Comparison of ENCODE assay signal across 17 cellular contexts in the genomic region with DNA sequence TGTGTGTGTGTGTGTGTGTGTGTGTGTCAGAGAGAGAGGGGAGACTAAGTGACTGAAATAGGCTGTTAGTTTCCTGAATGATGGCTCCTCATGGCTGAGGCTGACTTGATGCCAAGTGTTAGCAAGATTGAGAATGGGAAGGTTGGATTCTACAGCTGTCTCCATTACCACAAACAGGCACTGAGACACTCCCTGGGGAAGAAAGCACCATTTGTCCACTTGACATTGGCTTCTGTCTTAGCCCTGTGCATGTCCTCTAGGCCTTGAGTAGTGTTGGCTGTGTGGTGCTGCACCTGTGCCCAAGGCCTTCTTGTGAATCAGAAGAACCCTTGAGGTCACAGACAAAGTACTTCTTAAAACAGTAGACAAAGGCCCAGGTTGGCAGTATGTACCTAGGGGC.
"Had no signal": no experiment of that assay in that cellular context is flagged by ENCODE, and none has a peak within 500 bp of the region (broad histone marks: within the 10 kb centered on the region; RNA-seq: fewer than 3 reads in every experiment).

No MANE protein-coding gene starts in this region.

- H3K27ac Mint-ChIP-seq: activated CD4-positive, alpha-beta memory T cell treated with anti-CD3 and anti-CD28 coated beads for 36 hours; activated CD4-positive, alpha-beta T cell treated with anti-CD3 and anti-CD28 coated beads for 36 hours; activated CD8-positive, alpha-beta memory T cell treated with anti-CD3 and anti-CD28 coated beads, Interleukin-2, amount 10 ng/mL, durations not matched to agents 7 days and 5 days; activated naive CD4-positive, alpha-beta T cell treated with anti-CD3 and anti-CD28 coated beads, Interleukin-2, amount 10 ng/mL, durations not matched to agents 7 days and 5 days; activated T-helper 2 cell treated with anti-CD3 and anti-CD28 coated beads, Interferon-gamma antibody, Interleukin-2, Interleukin-4, amounts not matched to agents 10 μg/mL and 5 μg/mL and 100 μg/mL, durations not matched to agents 14 hours and 24 hours and 36 hours; effector memory CD8-positive, alpha-beta T cell; naive B cell had no signal

- DNase-seq: activated CD4-positive, alpha-beta memory T cell treated with anti-CD3 and anti-CD28 coated beads for 36 hours; activated CD4-positive, alpha-beta T cell treated with anti-CD3 and anti-CD28 coated beads for 36 hours; activated CD8-positive, alpha-beta memory T cell treated with anti-CD3 and anti-CD28 coated beads, Interleukin-2, amount 10 ng/mL, durations not matched to agents 7 days and 5 days; activated naive CD4-positive, alpha-beta T cell treated with anti-CD3 and anti-CD28 coated beads, Interleukin-2, amount 10 ng/mL, durations not matched to agents 7 days and 5 days; activated T-cell treated with anti-CD3 and anti-CD28 coated beads, Interleukin-2, amount 50 U/mL, for 1 hour; dermis blood vessel endothelial cell; effector memory CD8-positive, alpha-beta T cell; gastrocnemius medialis; left cardiac atrium; lower lobe of right lung; midbrain; naive B cell; ovary; sigmoid colon had no signal

- H3K4me3 Mint-ChIP-seq: activated CD4-positive, alpha-beta memory T cell treated with anti-CD3 and anti-CD28 coated beads for 36 hours; activated CD4-positive, alpha-beta T cell treated with anti-CD3 and anti-CD28 coated beads for 36 hours; activated CD8-positive, alpha-beta memory T cell treated with anti-CD3 and anti-CD28 coated beads, Interleukin-2, amount 10 ng/mL, durations not matched to agents 7 days and 5 days; activated naive CD4-positive, alpha-beta T cell treated with anti-CD3 and anti-CD28 coated beads, Interleukin-2, amount 10 ng/mL, durations not matched to agents 7 days and 5 days; effector memory CD8-positive, alpha-beta T cell; naive B cell; stimulated activated effector memory CD8-positive, alpha-beta T cell treated with anti-CD3 and anti-CD28 coated beads, Interleukin-12 subunit alpha, Interleukin-12 subunit beta, amount 100 ng/mL, for 72 hours had no signal

- ATAC-seq: activated CD4-positive, alpha-beta T cell treated with anti-CD3 and anti-CD28 coated beads for 36 hours; activated CD8-positive, alpha-beta memory T cell treated with anti-CD3 and anti-CD28 coated beads, Interleukin-2, amount 10 ng/mL, durations not matched to agents 7 days and 5 days; effector memory CD8-positive, alpha-beta T cell; gastrocnemius medialis; left cardiac atrium; lower lobe of right lung; stimulated activated effector memory CD8-positive, alpha-beta T cell treated with anti-CD3 and anti-CD28 coated beads, Interleukin-12 subunit alpha, Interleukin-12 subunit beta, amount 100 ng/mL, for 72 hours had no signal

- H3K9me3 Mint-ChIP-seq: activated CD4-positive, alpha-beta memory T cell treated with anti-CD3 and anti-CD28 coated beads for 36 hours; activated naive CD4-positive, alpha-beta T cell treated with anti-CD3 and anti-CD28 coated beads, Interleukin-2, amount 10 ng/mL, durations not matched to agents 7 days and 5 days; activated T-helper 2 cell treated with anti-CD3 and anti-CD28 coated beads, Interferon-gamma antibody, Interleukin-2, Interleukin-4, amounts not matched to agents 10 μg/mL and 5 μg/mL and 100 μg/mL, durations not matched to agents 14 hours and 24 hours and 36 hours; effector memory CD8-positive, alpha-beta T cell; stimulated activated effector memory CD8-positive, alpha-beta T cell treated with anti-CD3 and anti-CD28 coated beads, Interleukin-12 subunit alpha, Interleukin-12 subunit beta, amount 100 ng/mL, for 72 hours had no signal

- H3K27me3 Mint-ChIP-seq: activated CD4-positive, alpha-beta memory T cell treated with anti-CD3 and anti-CD28 coated beads for 36 hours; activated CD4-positive, alpha-beta T cell treated with anti-CD3 and anti-CD28 coated beads for 36 hours; activated CD8-positive, alpha-beta memory T cell treated with anti-CD3 and anti-CD28 coated beads, Interleukin-2, amount 10 ng/mL, durations not matched to agents 7 days and 5 days; activated naive CD4-positive, alpha-beta T cell treated with anti-CD3 and anti-CD28 coated beads, Interleukin-2, amount 10 ng/mL, durations not matched to agents 7 days and 5 days; effector memory CD8-positive, alpha-beta T cell; naive B cell had no signal

- H3K27ac ChIP-seq: ovary, sigmoid colon, thoracic aorta had no signal

- H3K4me1 Mint-ChIP-seq: activated CD4-positive, alpha-beta T cell treated with anti-CD3 and anti-CD28 coated beads for 36 hours; activated CD8-positive, alpha-beta memory T cell treated with anti-CD3 and anti-CD28 coated beads, Interleukin-2, amount 10 ng/mL, durations not matched to agents 7 days and 5 days; activated naive CD4-positive, alpha-beta T cell treated with anti-CD3 and anti-CD28 coated beads, Interleukin-2, amount 10 ng/mL, durations not matched to agents 7 days and 5 days; naive B cell; stimulated activated effector memory CD8-positive, alpha-beta T cell treated with anti-CD3 and anti-CD28 coated beads, Interleukin-12 subunit alpha, Interleukin-12 subunit beta, amount 100 ng/mL, for 72 hours had no signal

- H3K27me3 ChIP-seq: gastrocnemius medialis, ovary, sigmoid colon had no signal
